ENCODE assay signal across 2 cellular contexts in the genomic region with DNA sequence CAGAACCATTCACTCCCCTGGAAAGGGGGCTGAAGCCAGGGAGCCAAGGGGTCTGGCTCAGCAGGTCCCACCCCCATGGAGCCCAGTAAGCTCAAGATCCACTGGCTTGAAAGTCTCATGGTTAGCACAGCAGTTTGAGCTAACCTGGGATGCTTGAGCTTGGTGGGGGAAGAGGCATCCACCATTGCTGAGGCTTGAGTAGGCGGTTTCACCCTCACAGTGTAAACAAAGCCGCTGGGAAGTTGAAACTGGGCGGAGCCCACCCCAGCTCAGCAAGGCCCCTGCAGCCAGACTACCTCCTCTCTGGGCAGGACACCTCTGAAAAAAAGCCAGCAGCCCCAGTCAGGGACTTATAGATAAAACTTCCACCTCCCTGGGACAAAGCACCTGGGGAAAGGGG.
TF ChIP-seq lines count a peak whose summit lies in the region.

No MANE protein-coding gene starts in this region.

TF ChIP-seq in HepG2, 621 proteins besides CTCF, POLR2A, EP300 and RAD21:
- TF ChIP-seq, protein P1, sequence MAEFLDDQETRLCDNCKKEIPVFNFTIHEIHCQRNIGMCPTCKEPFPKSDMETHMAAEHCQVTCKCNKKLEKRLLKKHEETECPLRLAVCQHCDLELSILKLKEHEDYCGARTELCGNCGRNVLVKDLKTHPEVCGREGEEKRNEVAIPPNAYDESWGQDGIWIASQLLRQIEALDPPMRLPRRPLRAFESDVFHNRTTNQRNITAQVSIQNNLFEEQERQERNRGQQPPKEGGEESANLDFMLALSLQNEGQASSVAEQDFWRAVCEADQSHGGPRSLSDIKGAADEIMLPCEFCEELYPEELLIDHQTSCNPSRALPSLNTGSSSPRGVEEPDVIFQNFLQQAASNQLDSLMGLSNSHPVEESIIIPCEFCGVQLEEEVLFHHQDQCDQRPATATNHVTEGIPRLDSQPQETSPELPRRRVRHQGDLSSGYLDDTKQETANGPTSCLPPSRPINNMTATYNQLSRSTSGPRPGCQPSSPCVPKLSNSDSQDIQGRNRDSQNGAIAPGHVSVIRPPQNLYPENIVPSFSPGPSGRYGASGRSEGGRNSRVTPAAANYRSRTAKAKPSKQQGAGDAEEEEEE (CRISPR knock-in tag; IDR thresholded peaks at IDR 0.05; ENCODE audit: borderline replicate concordance) = no peak
- TF ChIP-seq ZNF253 (CRISPR knock-in tag; IDR thresholded peaks at IDR 0.05; ENCODE audit: borderline replicate concordance) = no peak
- TF ChIP-seq, protein P2, sequence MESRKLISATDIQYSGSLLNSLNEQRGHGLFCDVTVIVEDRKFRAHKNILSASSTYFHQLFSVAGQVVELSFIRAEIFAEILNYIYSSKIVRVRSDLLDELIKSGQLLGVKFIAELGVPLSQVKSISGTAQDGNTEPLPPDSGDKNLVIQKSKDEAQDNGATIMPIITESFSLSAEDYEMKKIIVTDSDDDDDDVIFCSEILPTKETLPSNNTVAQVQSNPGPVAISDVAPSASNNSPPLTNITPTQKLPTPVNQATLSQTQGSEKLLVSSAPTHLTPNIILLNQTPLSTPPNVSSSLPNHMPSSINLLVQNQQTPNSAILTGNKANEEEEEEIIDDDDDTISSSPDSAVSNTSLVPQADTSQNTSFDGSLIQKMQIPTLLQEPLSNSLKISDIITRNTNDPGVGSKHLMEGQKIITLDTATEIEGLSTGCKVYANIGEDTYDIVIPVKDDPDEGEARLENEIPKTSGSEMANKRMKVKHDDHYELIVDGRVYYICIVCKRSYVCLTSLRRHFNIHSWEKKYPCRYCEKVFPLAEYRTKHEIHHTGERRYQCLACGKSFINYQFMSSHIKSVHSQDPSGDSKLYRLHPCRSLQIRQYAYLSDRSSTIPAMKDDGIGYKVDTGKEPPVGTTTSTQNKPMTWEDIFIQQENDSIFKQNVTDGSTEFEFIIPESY (CRISPR knock-in tag; IDR thresholded peaks at IDR 0.05) = peak; percentile 60; the same call in 1 of the 2 replicates

TF ChIP-seq in K562, 482 proteins besides CTCF, POLR2A, EP300 and RAD21:
- peak; percentile 89 for TF ChIP-seq PRDM10 (IDR thresholded peaks at IDR 0.05; ENCODE audit: partially characterized antibody)
- no peak for TF ChIP-seq ZNF140 (CRISPR knock-in tag; IDR thresholded peaks at IDR 0.05)
- TF ChIP-seq FOXK2 (conservative IDR thresholded peaks at IDR 0.05 in 1 of 2, IDR thresholded peaks at IDR 0.05 in 1 of 2; ENCODE audit: low read depth in 2 of 2) = peak; percentile 40 to 60; a peak in 1 of 4 replicates
- 0 out of 2 replicates have a peak, but pooled peaks have one; percentile 35 for TF ChIP-seq EGR1 (conservative IDR thresholded peaks at IDR 0.05)
- TF ChIP-seq SMAD1 (IDR thresholded peaks at IDR 0.05; ENCODE audit: low read depth, low read length, partially characterized antibody) = no peak
